In the genomic region with DNA sequence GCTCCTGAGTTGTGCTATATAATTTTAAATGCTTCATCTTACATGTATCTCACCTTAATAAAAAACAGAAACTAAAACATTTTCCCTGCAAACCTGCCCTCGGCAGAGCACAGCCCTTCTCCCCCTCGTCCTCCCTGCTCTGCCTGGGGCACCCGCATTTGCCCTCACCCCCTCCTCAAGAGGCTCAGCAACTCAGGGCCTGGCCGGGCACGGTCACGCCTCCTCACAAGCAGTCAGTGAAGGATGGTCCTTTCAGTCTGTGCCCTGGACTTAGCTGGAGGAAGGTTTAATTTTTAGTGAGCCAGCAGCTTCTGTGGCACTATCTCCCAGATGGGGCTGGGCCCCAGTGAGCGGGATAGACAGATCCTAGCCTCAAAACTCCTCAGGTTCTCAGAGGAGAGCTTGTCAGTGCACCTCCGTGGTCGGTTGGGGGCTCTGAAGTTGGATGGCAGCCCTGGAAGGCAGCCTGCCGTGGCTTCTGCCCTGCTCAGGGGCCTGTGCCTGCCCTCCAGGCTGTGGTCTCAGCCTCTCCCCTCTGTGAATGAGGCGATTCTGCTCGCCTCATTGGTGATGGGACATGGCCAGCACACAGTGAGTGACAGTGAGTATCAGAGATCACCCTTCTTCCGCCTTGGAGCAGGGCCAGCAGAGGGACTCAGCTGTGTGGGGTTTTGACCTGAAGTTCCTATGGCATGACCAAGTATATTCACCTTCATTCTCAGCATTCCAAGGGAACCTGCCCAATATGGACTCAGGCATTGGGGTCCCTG, we compare ENCODE assay signal across 15 cellular contexts. TPM values are rescaled to one million over a fixed set of nuclear protein-coding genes. Genes with fewer than 3 reads are reported as not detected.
A peak's percentile ranks its signal among the peaks of the same experiment; 100 is the strongest.
DNase-seq lines count a peak whose midpoint lies in the region; ATAC-seq, FAIRE-seq and TF ChIP-seq lines count a peak whose summit lies in the region.
"Had no signal": no experiment of that assay in that cellular context is flagged by ENCODE, and none has a peak within 500 bp of the region (broad histone marks: within the 10 kb centered on the region; RNA-seq: fewer than 3 reads in every experiment).

No MANE protein-coding gene starts in this region.

- no peak overlapping the region for H2AK5ac ChIP-seq in H1 (ENCODE audit: low read depth, low read length)

- no peak for FAIRE-seq in H1 (lab: Jason Lieb, UNC)

- no peak overlapping the region for H3K4me2 ChIP-seq in H1 (ENCODE audit: insufficient read depth in 1 of 2, low read depth in 2 of 2, low read length in 2 of 2)

- no peak overlapping the region for H3K23ac ChIP-seq in H1 (ENCODE audit: insufficient read length)

- H3K4me3 ChIP-seq in H1 (ENCODE audit: extremely low read depth in 1 of 4, insufficient read depth in 2 of 4, low read depth in 3 of 4, low read length in 4 of 4) (no peak overlapping the region), muscle layer of colon (ENCODE audit: low read depth in 1 of 2, low read length in 2 of 2) (peak overlapping the region in 1 of 2 donors; percentile 17), suprapubic skin (no peak overlapping the region)
- H3K4me3 ChIP-seq: colonic mucosa had no signal

- no peak for TF ChIP-seq RAD21 in H1 (IDR thresholded peaks at IDR 0.05 in 1 of 2, conservative IDR thresholded peaks at IDR 0.05 in 1 of 2; ENCODE audit: low read depth in 2 of 2, low read length in 2 of 2)

- no peak overlapping the region for H3K27ac Mint-ChIP-seq in natural killer cell
- H3K27ac Mint-ChIP-seq: activated CD4-positive, alpha-beta T cell treated with anti-CD3 and anti-CD28 coated beads, Interleukin-2, amount 10 ng/mL, durations not matched to agents 7 days and 5 days; CD14-positive monocyte had no signal

- H4K5ac ChIP-seq in H1 (ENCODE audit: insufficient read length, low read depth, low read length): no peak overlapping the region

- H2BK5ac ChIP-seq in H1 (ENCODE audit: low read depth, low read length): no peak overlapping the region; the same call in 1 of the 2 replicates

- no peak overlapping the region for H3K14ac ChIP-seq in H1 (ENCODE audit: insufficient read length)

- H3K56ac ChIP-seq in H1 (replicated peaks; ENCODE audit: insufficient read length, low read depth, low read length): no peak overlapping the region

- H3K9me3 Mint-ChIP-seq in natural killer cell: no peaks in the 10 kb centered on the region
- H3K9me3 Mint-ChIP-seq: activated CD4-positive, alpha-beta T cell treated with anti-CD3 and anti-CD28 coated beads, Interleukin-2, amount 10 ng/mL, durations not matched to agents 7 days and 5 days had no signal

- H3K4me1 ChIP-seq in H1 (replicated peaks in 1 of 4; ENCODE audit: control insufficient read depth in 3 of 4, insufficient read depth in 4 of 4, low read length in 3 of 4): peaks cover 3 to 10% (median 7%) of the 10 kb centered on the region in 4 experiments; a peak in 6 of 7 replicates
- peaks cover 38% of the 10 kb centered on the region for H3K4me1 ChIP-seq in muscle layer of colon (ENCODE audit: insufficient read depth, low read length)
- H3K4me1 ChIP-seq in suprapubic skin: peaks cover 18% of the 10 kb centered on the region
- H3K4me1 ChIP-seq: colonic mucosa, foreskin keratinocyte had no signal

- H3K27me3 ChIP-seq in H1 (replicated peaks in 1 of 4; ENCODE audit: control insufficient read depth in 3 of 4, extremely low read depth in 1 of 4, insufficient read depth in 3 of 4, low read length in 3 of 4): no peaks in the 10 kb centered on the region; a peak in 1 of 7 replicates
- no peaks in the 10 kb centered on the region for H3K27me3 ChIP-seq in muscle layer of colon (ENCODE audit: control insufficient read depth in 1 of 2, insufficient read depth in 2 of 2, low read length in 2 of 2)
- H3K27me3 ChIP-seq in suprapubic skin: no peaks in the 10 kb centered on the region
- H3K27me3 ChIP-seq: colonic mucosa, foreskin keratinocyte had no signal

- H3K4me3 Mint-ChIP-seq in natural killer cell: no peak overlapping the region
- H3K4me3 Mint-ChIP-seq: activated CD4-positive, alpha-beta T cell treated with anti-CD3 and anti-CD28 coated beads, Interleukin-2, amount 10 ng/mL, durations not matched to agents 7 days and 5 days; CD14-positive monocyte had no signal

- H2BK120ac ChIP-seq in H1 (replicated peaks; ENCODE audit: low read depth, low read length): no peak overlapping the region

- no peaks in the 10 kb centered on the region for H4K20me1 ChIP-seq in H1 (replicated peaks in 1 of 2; ENCODE audit: control insufficient read depth in 1 of 2, insufficient read depth in 2 of 2, low read length in 2 of 2)

- intact Hi-C loops in natural killer cell (cut with micrococcal nuclease): no loop called here

- H2BK12ac ChIP-seq in H1 (ENCODE audit: low read depth, low read length): no peak overlapping the region

- TF ChIP-seq POLR2A in H1 (IDR thresholded peaks at IDR 0.05; ENCODE audit: control extremely low read depth in 1 of 2, low read depth in 2 of 2, low read length in 2 of 2): no peak
- no peak for TF ChIP-seq POLR2A in suprapubic skin (IDR thresholded peaks at IDR 0.05)

- no peaks in the 10 kb centered on the region for H3K79me2 ChIP-seq in H1 (ENCODE audit: control insufficient read depth in 1 of 2, insufficient read depth in 2 of 2, low read length in 2 of 2)

- no peaks in the 10 kb centered on the region for H3K9me3 ChIP-seq in H1 (ENCODE audit: insufficient read depth in 2 of 2, low read depth in 1 of 2, low read length in 1 of 2)
- H3K9me3 ChIP-seq in muscle layer of colon (ENCODE audit: low read length): no peaks in the 10 kb centered on the region
- no peaks in the 10 kb centered on the region for H3K9me3 ChIP-seq in suprapubic skin
- H3K9me3 ChIP-seq: colonic mucosa had no signal

- H3K27ac ChIP-seq in H1 (ENCODE audit: low read depth, low read length) (no peak overlapping the region), muscle layer of colon (ENCODE audit: low read depth, low read length) (peak overlapping the region; percentile 79), suprapubic skin (peak overlapping the region; percentile 39)
- H3K27ac ChIP-seq: colonic mucosa, foreskin keratinocyte had no signal

- CTCF ChIA-PET in H1 (lab: Charles Lee; ENCODE audit: partially characterized antibody): interaction anchor here (0.6 to 1.6 kb wide), 5 partner anchors 8 to 640 kb away, joined by 4 to 6 read pairs (median 5); no protein-coding TSS in a partner anchor

- DNase-seq in HT1080 (ENCODE audit: low read depth) (peak; percentile 39), H1 (ENCODE audit: low read depth in 1 of 2, low spot score in 2 of 2) (no peak), suprapubic skin (ENCODE audit: low spot score in 2 of 2) (no peak), natural killer cell (no peak), NCI-H146 treated with DMSO at 0.1 percent for 48 hours (lab: John Stamatoyannopoulos, UW; ENCODE audit: unreplicated experiment) (no peak)
- no peak for DNase-seq in stimulated activated naive CD8-positive, alpha-beta T cell treated with anti-CD3 and anti-CD28 coated beads, Interleukin-15, Interleukin-2, amounts not matched to agents 100 U/mL and 50 U/mL, for 24 hours
- DNase-seq: activated CD4-positive, alpha-beta T cell treated with anti-CD3 and anti-CD28 coated beads, Interleukin-2, amount 10 ng/mL, durations not matched to agents 7 days and 5 days; activated naive CD4-positive, alpha-beta T cell; colonic mucosa; foreskin keratinocyte; left colon; NCI-H1694 treated with DMSO at 0.1 percent for 48 hours had no signal

- POLR2A ChIA-PET in H1 (lab: Charles Lee; ENCODE audit: partially characterized antibody): interaction anchor here (1.4 kb wide), 1 partner anchor 29 kb away, joined by 4 read pairs; no protein-coding TSS in a partner anchor

- no peak overlapping the region for H3K4ac ChIP-seq in H1 (replicated peaks; ENCODE audit: insufficient read length, low read depth, low read length)

- H3K36me3 ChIP-seq in H1 (ENCODE audit: control insufficient read depth in 2 of 4, insufficient read depth in 4 of 4, low read length in 3 of 4) (no peaks in the 10 kb centered on the region), muscle layer of colon (ENCODE audit: insufficient read depth, low read length) (no peaks in the 10 kb centered on the region), suprapubic skin (no peaks in the 10 kb centered on the region)
- H3K36me3 ChIP-seq: colonic mucosa had no signal

- WGBS in H1 (ENCODE audit: extremely low coverage in 1 of 2, insufficient coverage in 1 of 2, insufficient read length in 1 of 2, insufficient replicate concordance in 2 of 2, low coverage in 1 of 2, low lambda C conversion rate in 2 of 2, missing lambda C conversion rate in 1 of 2), 2 experiments: 92% methylated on average over 13 of the region's 13 CpGs; no CpG with 5 or more reads in 1 of the 2 experiments
- WGBS in suprapubic skin: 69% methylated on average over 10 of the region's 13 CpGs

- H3K36me3 Mint-ChIP-seq in natural killer cell: no peaks in the 10 kb centered on the region

- H2BK20ac ChIP-seq in H1 (ENCODE audit: low read length): no peak overlapping the region

- H2AFZ ChIP-seq in H1 (ENCODE audit: low read length): no peak overlapping the region; the same call in 1 of the 2 replicates

- H3K9ac ChIP-seq in H1 (replicated peaks in 1 of 4; ENCODE audit: extremely low read depth in 1 of 4, low read depth in 3 of 4, low read length in 3 of 4) (no peak overlapping the region), muscle layer of colon (ENCODE audit: low read length) (peak overlapping the region; percentile 18)

- no peaks in the 10 kb centered on the region for H3K79me1 ChIP-seq in H1 (ENCODE audit: low read depth, low read length)

- no peak overlapping the region for H2BK15ac ChIP-seq in H1 (ENCODE audit: low read length)

- H3K4me1 Mint-ChIP-seq in natural killer cell: no peaks in the 10 kb centered on the region
- H3K4me1 Mint-ChIP-seq: activated CD4-positive, alpha-beta T cell treated with anti-CD3 and anti-CD28 coated beads, Interleukin-2, amount 10 ng/mL, durations not matched to agents 7 days and 5 days had no signal

- ATAC-seq in HG02884 (IDR thresholded peaks at IDR 0.05; ENCODE audit: unreplicated experiment) (no peak), natural killer cell (no peak)
- ATAC-seq in stimulated activated naive CD8-positive, alpha-beta T cell treated with anti-CD3 and anti-CD28 coated beads, Interleukin-15, Interleukin-2, amounts not matched to agents 100 U/mL and 50 U/mL, for 24 hours: no peak
- ATAC-seq: foreskin keratinocyte had no signal

- no peaks in the 10 kb centered on the region for H3K23me2 ChIP-seq in H1 (ENCODE audit: low read depth, low read length)

- TF ChIP-seq CTCF in H1 (IDR thresholded peaks at IDR 0.05; ENCODE audit: control extremely low read depth in 1 of 3, insufficient read depth in 1 of 3, low read depth in 1 of 3, low read length in 3 of 3): no peak
- no peak for TF ChIP-seq CTCF in suprapubic skin (IDR thresholded peaks at IDR 0.05)
- no peak for TF ChIP-seq CTCF in natural killer cell (IDR thresholded peaks at IDR 0.05)

- peaks cover 0 to under 1% of the 10 kb centered on the region in 2 donors for H3K27me3 Mint-ChIP-seq in natural killer cell (ENCODE audit: low read depth in 2 of 2)
- H3K27me3 Mint-ChIP-seq: activated CD4-positive, alpha-beta T cell treated with anti-CD3 and anti-CD28 coated beads, Interleukin-2, amount 10 ng/mL, durations not matched to agents 7 days and 5 days had no signal

- H4K8ac ChIP-seq in H1 (ENCODE audit: extremely low read depth, insufficient read depth, low read length): peak overlapping the region; percentile 32; the same call in 1 of the 2 replicates

- TF ChIP-seq EP300 in H1 (IDR thresholded peaks at IDR 0.05; ENCODE audit: borderline replicate concordance in 1 of 2, low read depth in 2 of 2, low read length in 2 of 2): no peak
- no peak for TF ChIP-seq EP300 in suprapubic skin (IDR thresholded peaks at IDR 0.05)

- no peak overlapping the region for H4K91ac ChIP-seq in H1 (replicated peaks; ENCODE audit: insufficient read length, low read length)

- H3K18ac ChIP-seq in H1 (ENCODE audit: extremely low read depth, low read length): peak overlapping the region; percentile 9; the same call in 1 of the 2 replicates

RNA-seq across cellular contexts. Expression of a gene that starts 56.3 kb away (rescaled TPM):
- total RNA-seq in HT1080 (2014; rRNA removed; shearing (Covaris generic)): 6.8 and 9.3 TPM in 2 replicates
- 10.0 and 11.5 TPM in 2 replicates for polyA plus RNA-seq in HT1080 (2015; cell fraction: cytosol; rRNA removed)
- polyA plus RNA-seq in HT1080 (2015; cell fraction: nucleus; rRNA removed): 14.2 and 19.5 TPM in 2 replicates
- 1.7 and 3.0 TPM in 2 replicates for total RNA-seq in H1 (2021; fragmentation: NEBNext Ultra II Directional; extraction: Animal tissue kit (Norgen Biotek cat#: 25700))
- 0.27 and 0.36 TPM in 2 replicates for polyA plus RNA-seq in H1 (2011; rRNA removed)
- polyA plus RNA-seq in H1 (2011; cell fraction: cytosol; rRNA removed): 0.30 TPM
- 0.60 TPM for polyA plus RNA-seq in H1 (2011; cell fraction: nucleus; rRNA removed)
- 0.48 to 0.60 TPM (median 0.56 TPM) in 4 replicates for polyA plus RNA-seq in H1 (2012, experiment 1 of 2)
- 0.03 TPM for polyA plus RNA-seq in H1 (2012, experiment 2 of 2)
- polyA plus RNA-seq in H1 (2013, experiment 1 of 2): 0.95 TPM
- 0.90 TPM for polyA plus RNA-seq in H1 (2013, experiment 2 of 2)
- polyA minus RNA-seq in H1 (2011; rRNA and poly(A)+ RNA removed): 1.0 TPM in 2 replicates
- 0.29 TPM for polyA minus RNA-seq in H1 (2011; cell fraction: cytosol; rRNA and poly(A)+ RNA removed)
- polyA minus RNA-seq in H1 (2011; cell fraction: nucleus; rRNA and poly(A)+ RNA removed): 2.0 TPM
- 1 to 10 TPM; 3.1 to 5.0 (median 3.7) TPM for total RNA-seq in suprapubic skin
- 1 to 10 TPM; 4.6 to 9.6 (median 5.6) TPM for total RNA-seq in natural killer cell
- total RNA-seq: foreskin keratinocyte had no signal
- polyA plus RNA-seq: foreskin keratinocyte had no signal
